8 cellular contexts compared by ENCODE assay signal in the genomic region with DNA sequence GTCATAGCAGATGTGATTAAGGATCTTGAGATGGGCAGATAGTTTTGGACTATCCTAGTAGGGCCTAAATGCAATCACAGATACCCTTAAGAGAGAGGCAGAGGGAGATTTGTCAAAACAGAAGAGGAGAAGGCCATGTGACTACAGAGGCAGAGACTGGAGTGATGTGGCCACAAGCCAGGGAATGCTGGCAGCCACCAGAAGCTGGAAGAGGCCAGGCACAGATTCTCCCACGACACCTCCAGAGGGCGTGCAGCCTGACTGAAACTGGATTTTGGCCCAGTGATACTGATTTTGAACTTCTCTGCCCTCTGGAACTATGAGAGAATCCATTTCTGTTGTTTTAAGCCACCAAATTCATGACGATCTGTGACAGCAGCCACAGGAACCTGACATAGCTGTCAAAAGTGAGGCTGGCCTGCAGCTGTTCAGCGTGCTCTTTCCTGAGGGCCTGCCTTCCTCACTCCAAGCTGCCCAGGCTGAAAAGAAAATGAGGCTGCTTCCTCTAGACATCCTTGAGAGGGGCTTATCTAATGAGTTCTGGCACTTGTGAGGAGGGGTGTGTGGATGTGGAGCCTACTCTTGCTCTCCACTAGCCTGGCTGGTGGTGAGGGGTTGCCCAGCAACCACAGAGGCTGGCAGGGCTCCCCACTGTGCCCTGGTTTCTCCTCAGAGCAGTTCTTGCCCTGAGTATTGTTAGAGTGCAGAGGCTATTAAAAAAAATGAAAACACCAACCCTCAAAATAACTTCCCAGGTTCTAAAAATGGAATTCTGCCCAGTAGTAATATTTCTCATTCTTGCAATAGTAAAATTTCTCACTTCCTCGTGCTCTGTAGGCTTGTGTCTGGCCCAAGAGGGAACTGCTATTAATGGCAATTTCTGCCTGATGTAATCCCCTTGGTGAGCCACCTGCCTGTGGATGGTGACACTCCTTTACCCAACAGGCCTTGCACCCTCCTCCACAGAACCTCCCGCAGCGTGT. TPM values are rescaled to one million over a fixed set of nuclear protein-coding genes. Genes with fewer than 3 reads are reported as not detected.
A peak's percentile ranks its signal among the peaks of the same experiment; 100 is the strongest.
DNase-seq lines count a peak whose midpoint lies in the region; ATAC-seq, FAIRE-seq and TF ChIP-seq lines count a peak whose summit lies in the region.

No MANE protein-coding gene starts in this region.

- no peak for FAIRE-seq in RCC 7860 (lab: Jason Lieb, UNC)

- ATAC-seq in GM18858 (IDR thresholded peaks at IDR 0.05; ENCODE audit: unreplicated experiment), result peak; percentile 91

- peaks cover 14% of the 10 kb centered on the region for H3K9me3 Mint-ChIP-seq in HFFc6
- H3K9me3 Mint-ChIP-seq in chondrocyte (ENCODE audit: low read depth), result peaks cover 5% of the 10 kb centered on the region

- H3K27ac Mint-ChIP-seq in HFFc6, result no peak overlapping the region
- H3K27ac Mint-ChIP-seq in chondrocyte (ENCODE audit: unreplicated experiment), result peak overlapping the region; percentile 93

- DNase-seq in HFFc6 (peak; percentile 15), MV-4-11 (lab: John Stamatoyannopoulos, UW) (peak; percentile 99), chondrocyte (ENCODE audit: low spot score) (no peak), inferior parietal cortex (ENCODE audit: extremely low spot score) (no peak), RCC 7860 (ENCODE audit: low spot score) (no peak), NCI-H1092 treated with DMSO at 0.1 percent for 48 hours (lab: John Stamatoyannopoulos, UW) (no peak)
- DNase-seq in stimulated activated CD4-positive, alpha-beta T cell treated with anti-CD3 and anti-CD28 coated beads, Interleukin-4, amount 100 ng/mL, for 1 hour, result no peak

- H3K27me3 Mint-ChIP-seq in HFFc6 (ENCODE audit: insufficient read depth) (peaks cover 4% of the 10 kb centered on the region; the same call in 1 of the 2 replicates), chondrocyte (ENCODE audit: low read depth) (no peaks in the 10 kb centered on the region)

- H3K4me3 Mint-ChIP-seq in HFFc6 (no peak overlapping the region), chondrocyte (ENCODE audit: unreplicated experiment) (no peak overlapping the region)

- peaks cover 14% of the 10 kb centered on the region for H3K36me3 Mint-ChIP-seq in HFFc6 (ENCODE audit: low read depth)
- no peaks in the 10 kb centered on the region for H3K36me3 Mint-ChIP-seq in chondrocyte (ENCODE audit: low read depth)

- TF ChIP-seq CTCF in HFFc6 (IDR thresholded peaks at IDR 0.05) (no peak), chondrocyte (IDR thresholded peaks at IDR 0.05) (no peak)

- peaks cover 11% of the 10 kb centered on the region for H3K4me1 Mint-ChIP-seq in HFFc6 (ENCODE audit: low read depth)
- H3K4me1 Mint-ChIP-seq in chondrocyte (ENCODE audit: low read depth), result peaks cover 41% of the 10 kb centered on the region

RNA-seq across cellular contexts. Expression of a gene that starts 52.4 kb away (rescaled TPM):
- not detected for total RNA-seq in HFFc6 (2021; fragmentation: NEBNext Ultra II Directional; extraction: Animal tissue kit (Norgen Biotek cat#: 25700))
- not detected in 3 replicates for total RNA-seq in chondrocyte

Comparison
In these comparisons a context has a peak if more than half of its experiments do, and no peak if none do; other contexts are left out.
1. DNase-seq: peak in HFFc6 (single experiment) and MV-4-11 (single experiment); none in chondrocyte (single experiment), stimulated activated CD4-positive, alpha-beta T cell treated with anti-CD3 and anti-CD28 coated beads, Interleukin-4, amount 100 ng/mL, for 1 hour (single experiment), inferior parietal cortex (single experiment), RCC 7860 (single experiment) and NCI-H1092 treated with DMSO at 0.1 percent for 48 hours (single experiment).